In the genomic region with DNA sequence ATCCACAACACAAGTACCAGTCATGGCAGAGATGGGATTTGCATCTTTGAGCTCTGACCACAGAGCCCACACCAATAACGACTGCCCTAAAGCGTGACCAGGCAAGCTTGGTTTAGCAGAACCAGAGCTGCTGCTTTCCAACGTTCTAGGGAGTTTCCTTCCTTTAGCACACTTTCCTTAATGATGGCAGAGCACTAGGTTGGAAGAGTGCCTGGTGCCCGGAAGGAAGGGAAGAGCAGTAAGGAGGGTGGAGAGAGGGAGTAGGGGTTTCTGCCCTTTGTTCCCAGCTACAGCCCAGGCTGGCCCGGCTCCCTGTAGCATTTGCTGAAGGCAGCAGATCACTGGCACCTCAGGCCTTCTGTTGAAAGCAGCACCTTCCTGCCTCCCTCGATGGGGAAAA, we compare ENCODE assay signal across 1 cellular context.
TF ChIP-seq lines count a peak whose summit lies in the region.

No MANE protein-coding gene starts in this region.

TF ChIP-seq in GM23338, 12 proteins besides CTCF, POLR2A, EP300 and RAD21:
- TF ChIP-seq ZNF114 (CRISPR knock-in tag; IDR thresholded peaks at IDR 0.05) (no peak), JUNB (IDR thresholded peaks at IDR 0.05; ENCODE audit: unreplicated experiment) (no peak), NANOG (IDR thresholded peaks at IDR 0.05; ENCODE audit: borderline replicate concordance) (no peak), POLR2AphosphoS5 (IDR thresholded peaks at IDR 0.05; ENCODE audit: low read depth) (no peak), EZH2 (IDR thresholded peaks at IDR 0.05; ENCODE audit: low read depth, unreplicated experiment) (no peak), CREB1 (CRISPR knock-in tag; IDR thresholded peaks at IDR 0.05; ENCODE audit: low read depth) (no peak), ZNF331 (CRISPR knock-in tag; IDR thresholded peaks at IDR 0.05; ENCODE audit: low read depth) (no peak), EZH2phosphoT487 (IDR thresholded peaks at IDR 0.05; ENCODE audit: unreplicated experiment) (no peak), STAT1 (IDR thresholded peaks at IDR 0.05; ENCODE audit: unreplicated experiment) (no peak)
- TF ChIP-seq, protein P1, sequence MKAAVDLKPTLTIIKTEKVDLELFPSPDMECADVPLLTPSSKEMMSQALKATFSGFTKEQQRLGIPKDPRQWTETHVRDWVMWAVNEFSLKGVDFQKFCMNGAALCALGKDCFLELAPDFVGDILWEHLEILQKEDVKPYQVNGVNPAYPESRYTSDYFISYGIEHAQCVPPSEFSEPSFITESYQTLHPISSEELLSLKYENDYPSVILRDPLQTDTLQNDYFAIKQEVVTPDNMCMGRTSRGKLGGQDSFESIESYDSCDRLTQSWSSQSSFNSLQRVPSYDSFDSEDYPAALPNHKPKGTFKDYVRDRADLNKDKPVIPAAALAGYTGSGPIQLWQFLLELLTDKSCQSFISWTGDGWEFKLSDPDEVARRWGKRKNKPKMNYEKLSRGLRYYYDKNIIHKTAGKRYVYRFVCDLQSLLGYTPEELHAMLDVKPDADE (IDR thresholded peaks at IDR 0.05), result no peak
- TF ChIP-seq, protein P2, sequence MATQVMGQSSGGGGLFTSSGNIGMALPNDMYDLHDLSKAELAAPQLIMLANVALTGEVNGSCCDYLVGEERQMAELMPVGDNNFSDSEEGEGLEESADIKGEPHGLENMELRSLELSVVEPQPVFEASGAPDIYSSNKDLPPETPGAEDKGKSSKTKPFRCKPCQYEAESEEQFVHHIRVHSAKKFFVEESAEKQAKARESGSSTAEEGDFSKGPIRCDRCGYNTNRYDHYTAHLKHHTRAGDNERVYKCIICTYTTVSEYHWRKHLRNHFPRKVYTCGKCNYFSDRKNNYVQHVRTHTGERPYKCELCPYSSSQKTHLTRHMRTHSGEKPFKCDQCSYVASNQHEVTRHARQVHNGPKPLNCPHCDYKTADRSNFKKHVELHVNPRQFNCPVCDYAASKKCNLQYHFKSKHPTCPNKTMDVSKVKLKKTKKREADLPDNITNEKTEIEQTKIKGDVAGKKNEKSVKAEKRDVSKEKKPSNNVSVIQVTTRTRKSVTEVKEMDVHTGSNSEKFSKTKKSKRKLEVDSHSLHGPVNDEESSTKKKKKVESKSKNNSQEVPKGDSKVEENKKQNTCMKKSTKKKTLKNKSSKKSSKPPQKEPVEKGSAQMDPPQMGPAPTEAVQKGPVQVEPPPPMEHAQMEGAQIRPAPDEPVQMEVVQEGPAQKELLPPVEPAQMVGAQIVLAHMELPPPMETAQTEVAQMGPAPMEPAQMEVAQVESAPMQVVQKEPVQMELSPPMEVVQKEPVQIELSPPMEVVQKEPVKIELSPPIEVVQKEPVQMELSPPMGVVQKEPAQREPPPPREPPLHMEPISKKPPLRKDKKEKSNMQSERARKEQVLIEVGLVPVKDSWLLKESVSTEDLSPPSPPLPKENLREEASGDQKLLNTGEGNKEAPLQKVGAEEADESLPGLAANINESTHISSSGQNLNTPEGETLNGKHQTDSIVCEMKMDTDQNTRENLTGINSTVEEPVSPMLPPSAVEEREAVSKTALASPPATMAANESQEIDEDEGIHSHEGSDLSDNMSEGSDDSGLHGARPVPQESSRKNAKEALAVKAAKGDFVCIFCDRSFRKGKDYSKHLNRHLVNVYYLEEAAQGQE (IDR thresholded peaks at IDR 0.05; ENCODE audit: unreplicated experiment), result no peak
- TF ChIP-seq, protein P3, sequence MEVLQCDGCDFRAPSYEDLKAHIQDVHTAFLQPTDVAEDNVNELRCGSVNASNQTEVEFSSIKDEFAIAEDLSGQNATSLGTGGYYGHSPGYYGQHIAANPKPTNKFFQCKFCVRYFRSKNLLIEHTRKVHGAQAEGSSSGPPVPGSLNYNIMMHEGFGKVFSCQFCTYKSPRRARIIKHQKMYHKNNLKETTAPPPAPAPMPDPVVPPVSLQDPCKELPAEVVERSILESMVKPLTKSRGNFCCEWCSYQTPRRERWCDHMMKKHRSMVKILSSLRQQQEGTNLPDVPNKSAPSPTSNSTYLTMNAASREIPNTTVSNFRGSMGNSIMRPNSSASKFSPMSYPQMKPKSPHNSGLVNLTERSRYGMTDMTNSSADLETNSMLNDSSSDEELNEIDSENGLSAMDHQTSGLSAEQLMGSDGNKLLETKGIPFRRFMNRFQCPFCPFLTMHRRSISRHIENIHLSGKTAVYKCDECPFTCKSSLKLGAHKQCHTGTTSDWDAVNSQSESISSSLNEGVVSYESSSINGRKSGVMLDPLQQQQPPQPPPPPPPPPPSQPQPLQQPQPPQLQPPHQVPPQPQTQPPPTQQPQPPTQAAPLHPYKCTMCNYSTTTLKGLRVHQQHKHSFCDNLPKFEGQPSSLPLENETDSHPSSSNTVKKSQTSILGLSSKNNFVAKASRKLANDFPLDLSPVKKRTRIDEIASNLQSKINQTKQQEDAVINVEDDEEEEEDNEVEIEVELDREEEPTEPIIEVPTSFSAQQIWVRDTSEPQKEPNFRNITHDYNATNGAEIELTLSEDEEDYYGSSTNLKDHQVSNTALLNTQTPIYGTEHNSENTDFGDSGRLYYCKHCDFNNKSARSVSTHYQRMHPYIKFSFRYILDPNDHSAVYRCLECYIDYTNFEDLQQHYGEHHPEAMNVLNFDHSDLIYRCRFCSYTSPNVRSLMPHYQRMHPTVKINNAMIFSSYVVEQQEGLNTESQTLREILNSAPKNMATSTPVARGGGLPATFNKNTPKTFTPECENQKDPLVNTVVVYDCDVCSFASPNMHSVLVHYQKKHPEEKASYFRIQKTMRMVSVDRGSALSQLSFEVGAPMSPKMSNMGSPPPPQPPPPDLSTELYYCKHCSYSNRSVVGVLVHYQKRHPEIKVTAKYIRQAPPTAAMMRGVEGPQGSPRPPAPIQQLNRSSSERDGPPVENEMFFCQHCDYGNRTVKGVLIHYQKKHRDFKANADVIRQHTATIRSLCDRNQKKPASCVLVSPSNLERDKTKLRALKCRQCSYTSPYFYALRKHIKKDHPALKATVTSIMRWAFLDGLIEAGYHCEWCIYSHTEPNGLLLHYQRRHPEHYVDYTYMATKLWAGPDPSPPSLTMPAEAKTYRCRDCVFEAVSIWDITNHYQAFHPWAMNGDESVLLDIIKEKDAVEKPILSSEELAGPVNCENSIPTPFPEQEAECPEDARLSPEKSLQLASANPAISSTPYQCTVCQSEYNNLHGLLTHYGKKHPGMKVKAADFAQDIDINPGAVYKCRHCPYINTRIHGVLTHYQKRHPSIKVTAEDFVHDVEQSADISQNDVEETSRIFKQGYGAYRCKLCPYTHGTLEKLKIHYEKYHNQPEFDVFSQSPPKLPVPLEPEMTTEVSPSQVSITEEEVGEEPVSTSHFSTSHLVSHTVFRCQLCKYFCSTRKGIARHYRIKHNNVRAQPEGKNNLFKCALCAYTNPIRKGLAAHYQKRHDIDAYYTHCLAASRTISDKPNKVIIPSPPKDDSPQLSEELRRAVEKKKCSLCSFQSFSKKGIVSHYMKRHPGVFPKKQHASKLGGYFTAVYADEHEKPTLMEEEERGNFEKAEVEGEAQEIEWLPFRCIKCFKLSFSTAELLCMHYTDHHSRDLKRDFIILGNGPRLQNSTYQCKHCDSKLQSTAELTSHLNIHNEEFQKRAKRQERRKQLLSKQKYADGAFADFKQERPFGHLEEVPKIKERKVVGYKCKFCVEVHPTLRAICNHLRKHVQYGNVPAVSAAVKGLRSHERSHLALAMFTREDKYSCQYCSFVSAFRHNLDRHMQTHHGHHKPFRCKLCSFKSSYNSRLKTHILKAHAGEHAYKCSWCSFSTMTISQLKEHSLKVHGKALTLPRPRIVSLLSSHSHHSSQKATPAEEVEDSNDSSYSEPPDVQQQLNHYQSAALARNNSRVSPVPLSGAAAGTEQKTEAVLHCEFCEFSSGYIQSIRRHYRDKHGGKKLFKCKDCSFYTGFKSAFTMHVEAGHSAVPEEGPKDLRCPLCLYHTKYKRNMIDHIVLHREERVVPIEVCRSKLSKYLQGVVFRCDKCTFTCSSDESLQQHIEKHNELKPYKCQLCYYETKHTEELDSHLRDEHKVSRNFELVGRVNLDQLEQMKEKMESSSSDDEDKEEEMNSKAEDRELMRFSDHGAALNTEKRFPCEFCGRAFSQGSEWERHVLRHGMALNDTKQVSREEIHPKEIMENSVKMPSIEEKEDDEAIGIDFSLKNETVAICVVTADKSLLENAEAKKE (CRISPR knock-in tag; IDR thresholded peaks at IDR 0.05), result no peak
